ENCODE assay signal across 8 cellular contexts in the genomic region with DNA sequence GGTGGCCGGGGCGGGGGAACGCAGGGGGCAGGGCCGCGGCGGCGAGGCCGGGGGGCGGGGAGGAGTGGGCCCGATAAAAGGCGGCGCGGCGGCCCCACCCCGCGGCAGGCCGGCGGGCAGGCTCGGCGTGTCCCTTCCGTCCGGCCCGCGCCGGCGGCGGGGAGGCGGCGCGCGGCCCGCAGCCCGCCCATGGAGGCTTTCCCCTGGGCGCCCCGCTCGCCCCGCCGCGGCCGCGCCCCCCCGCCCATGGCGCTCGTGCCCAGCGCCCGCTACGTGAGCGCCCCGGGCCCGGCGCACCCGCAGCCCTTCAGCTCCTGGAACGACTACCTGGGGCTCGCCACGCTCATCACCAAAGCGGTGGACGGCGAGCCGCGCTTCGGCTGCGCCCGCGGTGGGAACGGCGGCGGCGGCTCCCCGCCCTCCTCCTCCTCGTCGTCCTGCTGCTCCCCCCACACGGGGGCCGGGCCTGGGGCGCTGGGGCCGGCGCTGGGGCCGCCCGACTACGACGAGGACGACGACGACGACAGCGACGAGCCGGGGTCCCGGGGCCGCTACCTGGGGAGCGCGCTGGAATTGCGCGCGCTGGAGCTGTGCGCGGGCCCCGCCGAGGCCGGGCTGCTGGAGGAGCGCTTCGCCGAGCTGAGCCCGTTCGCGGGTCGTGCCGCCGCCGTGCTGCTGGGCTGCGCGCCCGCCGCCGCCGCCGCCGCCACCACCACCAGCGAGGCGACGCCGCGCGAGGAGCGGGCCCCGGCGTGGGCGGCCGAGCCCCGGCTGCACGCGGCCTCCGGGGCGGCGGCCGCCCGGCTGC. TPM values are rescaled to one million over a fixed set of nuclear protein-coding genes. Genes with fewer than 3 reads are reported as not detected.
DNase-seq lines count a peak whose midpoint lies in the region; ATAC-seq and TF ChIP-seq lines count a peak whose summit lies in the region.

A gene with protein sequence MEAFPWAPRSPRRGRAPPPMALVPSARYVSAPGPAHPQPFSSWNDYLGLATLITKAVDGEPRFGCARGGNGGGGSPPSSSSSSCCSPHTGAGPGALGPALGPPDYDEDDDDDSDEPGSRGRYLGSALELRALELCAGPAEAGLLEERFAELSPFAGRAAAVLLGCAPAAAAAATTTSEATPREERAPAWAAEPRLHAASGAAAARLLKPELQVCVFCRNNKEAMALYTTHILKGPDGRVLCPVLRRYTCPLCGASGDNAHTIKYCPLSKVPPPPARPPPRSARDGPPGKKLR (plus strand): TSS at position 102 of the 808 bp plus-strand sequence. CDS start 88 bp downstream, at position 190.

- H3K27me3 Mint-ChIP-seq in endothelial cell (ENCODE audit: unreplicated experiment): peaks cover 9% of the 10 kb centered on the region
- H3K27me3 Mint-ChIP-seq in natural killer cell (ENCODE audit: low read depth in 2 of 2): no peaks in the 10 kb centered on the region

- peak; percentile 18 for ATAC-seq in GM19328 (IDR thresholded peaks at IDR 0.05; ENCODE audit: unreplicated experiment)
- ATAC-seq in HG03280 (IDR thresholded peaks at IDR 0.05; ENCODE audit: unreplicated experiment): peak; percentile 17
- ATAC-seq in natural killer cell: peak in 2 of 3 donors; percentile 1 to 4
- no peak for ATAC-seq in aorta (ENCODE audit: low FRiP score)

- no peaks in the 10 kb centered on the region for H3K27me3 ChIP-seq in aorta (ENCODE audit: control insufficient read depth in 1 of 2, insufficient read depth in 2 of 2, low read length in 1 of 2)

- H3K4me3 ChIP-seq in AG10803 (ENCODE audit: low read length) (peak within 1 kb of the TSS; percentile 54), WI38 (ENCODE audit: low read depth, low read length) (peak within 1 kb of the TSS; percentile 55), aorta (ENCODE audit: low read length in 2 of 2) (peak within 1 kb of the TSS; percentile 57 to 71)

- H3K27ac Mint-ChIP-seq in endothelial cell (ENCODE audit: unreplicated experiment): no peak within 1 kb of the TSS
- peak within 1 kb of the TSS in 1 of 2 donors; percentile 67 for H3K27ac Mint-ChIP-seq in natural killer cell

- no peaks in the 10 kb centered on the region for H3K9me3 ChIP-seq in aorta (ENCODE audit: control insufficient read depth, low read length)

- no peak for TF ChIP-seq CTCF in AG10803 (conservative IDR thresholded peaks at IDR 0.05; ENCODE audit: low read length)
- TF ChIP-seq CTCF in WI38 (IDR thresholded peaks at IDR 0.05; ENCODE audit: low read depth, low read length): no peak
- no peak for TF ChIP-seq CTCF in endothelial cell (IDR thresholded peaks at IDR 0.05; ENCODE audit: unreplicated experiment)
- no peak for TF ChIP-seq CTCF in natural killer cell (IDR thresholded peaks at IDR 0.05)

- H3K4me1 ChIP-seq in aorta (ENCODE audit: control insufficient read depth in 1 of 2, insufficient read depth in 2 of 2, low read length in 2 of 2): peaks cover 0 to 2% of the 10 kb centered on the region in 2 donors

- DNase-seq in AG10803 (ENCODE audit: low read depth) (no peak), endothelial cell (ENCODE audit: low spot score) (peak; percentile 38), natural killer cell (no peak), aorta (no peak), hippocampal formation (lab: John Stamatoyannopoulos, UW) (no peak)

- H3K9me3 Mint-ChIP-seq in endothelial cell (ENCODE audit: unreplicated experiment): no peaks in the 10 kb centered on the region
- H3K9me3 Mint-ChIP-seq in natural killer cell: no peaks in the 10 kb centered on the region

- H3K27ac ChIP-seq in aorta (ENCODE audit: low read depth in 1 of 2, low read length in 2 of 2): peak within 1 kb of the TSS in 1 of 2 donors; percentile 78

- H3K36me3 ChIP-seq in aorta (ENCODE audit: control insufficient read depth in 1 of 2, insufficient read depth in 2 of 2, low read length in 1 of 2): peaks cover 3 to 6% of the 10 kb centered on the region in 2 donors

- H3K4me3 Mint-ChIP-seq in endothelial cell (ENCODE audit: unreplicated experiment) (peak within 1 kb of the TSS; percentile 83), natural killer cell (peak within 1 kb of the TSS; percentile 90)

- 0 to 1% methylated on average over 32 to 136 of the region's 136 CpGs for WGBS in aorta, 2 donors

- intact Hi-C loops in natural killer cell (cut with micrococcal nuclease): loop anchor here (2.0 kb wide), 1 partner anchor 461 kb away; no protein-coding TSS in a partner anchor
- intact Hi-C loops in aorta (cut with DNase I): loop anchor here (5.0 to 10.0 kb wide), 4 partner anchors 47 to 275 kb away; a partner anchor contains a TSS

- peaks cover 19% of the 10 kb centered on the region for H3K36me3 Mint-ChIP-seq in endothelial cell (ENCODE audit: low read depth, unreplicated experiment)
- peaks cover 7% of the 10 kb centered on the region for H3K36me3 Mint-ChIP-seq in natural killer cell

- H3K4me1 Mint-ChIP-seq in endothelial cell (ENCODE audit: unreplicated experiment): peaks cover 3% of the 10 kb centered on the region
- peaks cover 5 to 18% of the 10 kb centered on the region in 2 donors for H3K4me1 Mint-ChIP-seq in natural killer cell

RNA-seq across cellular contexts. Expression of the gene that starts here (rescaled TPM):
- total RNA-seq in endothelial cell (ENCODE audit: unreplicated experiment) (1.2 TPM), natural killer cell (under 1 TPM in 1 of 3 donors, not detected in 2; 0.09 TPM), aorta (1 to 10 TPM; 1.4 to 1.9 TPM)
- polyA plus RNA-seq in aorta: 1 to 10 TPM; 1.0 to 1.3 TPM

Comparison
In these comparisons a context has a peak if more than half of its experiments do, and no peak if none do; other contexts are left out.
1. Peak in ATAC-seq in natural killer cell; RNA of the gene not detected or under 1 TPM.